In genomic region chr5:102762095-102762534, GRCh38 we compare ENCODE assay signal across 8 cellular contexts. TPM values are rescaled to one million over a fixed set of nuclear protein-coding genes. Genes with fewer than 3 reads are reported as not detected.
DNase-seq lines count a peak whose midpoint lies in the region; ATAC-seq and TF ChIP-seq lines count a peak whose summit lies in the region.

No MANE protein-coding gene starts in this region.

- H3K4me3 ChIP-seq in heart left ventricle = peak overlapping the region in 4 of 12 donors; percentile 8 to 21 (median 11)
- H3K4me3 ChIP-seq in right atrium auricular region = peak overlapping the region; percentile 7 to 10
- no peak overlapping the region for H3K4me3 ChIP-seq in gastroesophageal sphincter
- H3K4me3 ChIP-seq in Peyer's patch = no peak overlapping the region
- H3K4me3 ChIP-seq in stomach = no peak overlapping the region

- peak overlapping the region in 11 of 12 donors; percentile 3 to 72 (median 40) for H3K27ac ChIP-seq in heart left ventricle
- peak overlapping the region; percentile 54 to 93 for H3K27ac ChIP-seq in right atrium auricular region
- peak overlapping the region in 1 of 4 donors; percentile 40 for H3K27ac ChIP-seq in gastroesophageal sphincter
- no peak overlapping the region for H3K27ac ChIP-seq in Peyer's patch
- peak overlapping the region in 2 of 5 donors; percentile 41 to 71 for H3K27ac ChIP-seq in stomach

- no peaks in the 10 kb centered on the region for H3K27me3 ChIP-seq in heart left ventricle
- H3K27me3 ChIP-seq in right atrium auricular region = no peaks in the 10 kb centered on the region
- no peaks in the 10 kb centered on the region for H3K27me3 ChIP-seq in gastroesophageal sphincter
- no peaks in the 10 kb centered on the region for H3K27me3 ChIP-seq in Peyer's patch
- H3K27me3 ChIP-seq in stomach = no peaks in the 10 kb centered on the region

- H3K9me3 ChIP-seq in heart left ventricle = no peaks in the 10 kb centered on the region
- H3K9me3 ChIP-seq in right atrium auricular region = no peaks in the 10 kb centered on the region
- H3K9me3 ChIP-seq in gastroesophageal sphincter = no peaks in the 10 kb centered on the region
- no peaks in the 10 kb centered on the region for H3K9me3 ChIP-seq in Peyer's patch
- H3K9me3 ChIP-seq in stomach = no peaks in the 10 kb centered on the region

- TF ChIP-seq CTCF in heart left ventricle (IDR thresholded peaks at IDR 0.05) (no peak), right atrium auricular region (IDR thresholded peaks at IDR 0.05) (no peak), gastroesophageal sphincter (IDR thresholded peaks at IDR 0.05) (no peak), Peyer's patch (IDR thresholded peaks at IDR 0.05) (no peak), stomach (IDR thresholded peaks at IDR 0.05) (no peak)

- no peak for TF ChIP-seq POLR2A in heart left ventricle (IDR thresholded peaks at IDR 0.05)
- no peak for TF ChIP-seq POLR2A in gastroesophageal sphincter (IDR thresholded peaks at IDR 0.05)
- TF ChIP-seq POLR2A in Peyer's patch (IDR thresholded peaks at IDR 0.05) = no peak
- TF ChIP-seq POLR2A in stomach (IDR thresholded peaks at IDR 0.05) = no peak

- ATAC-seq in heart left ventricle (peak in 2 of 4 donors; percentile 17 to 36), HG02840 (IDR thresholded peaks at IDR 0.05; ENCODE audit: low FRiP score, unreplicated experiment) (peak; percentile 66), gastroesophageal sphincter (no peak)

- H3K4me1 ChIP-seq in heart left ventricle (peaks cover 4 to 74% (median 50%) of the 10 kb centered on the region in 12 donors), right atrium auricular region (peaks cover 0 to 56% of the 10 kb centered on the region in 2 donors), gastroesophageal sphincter (peaks cover 0 to 60% (median 7%) of the 10 kb centered on the region in 3 donors), Peyer's patch (peaks cover 0 to 15% (median 6%) of the 10 kb centered on the region in 4 donors), stomach (peaks cover 8 to 62% (median 28%) of the 10 kb centered on the region in 4 donors)

- TF ChIP-seq EP300 in gastroesophageal sphincter (IDR thresholded peaks at IDR 0.05) (no peak), stomach (IDR thresholded peaks at IDR 0.05) (no peak)

- H3K36me3 ChIP-seq in heart left ventricle (no peaks in the 10 kb centered on the region), right atrium auricular region (no peaks in the 10 kb centered on the region), gastroesophageal sphincter (no peaks in the 10 kb centered on the region), Peyer's patch (no peaks in the 10 kb centered on the region), stomach (no peaks in the 10 kb centered on the region)

- DNase-seq in heart left ventricle = no peak
- no peak for DNase-seq in cardiac septum (ENCODE audit: low spot score)
- DNase-seq in RPMI7951 (ENCODE audit: low read depth) = peak; percentile 45
- no peak for DNase-seq in right atrium auricular region (ENCODE audit: low spot score)
- no peak for DNase-seq in Peyer's patch
- DNase-seq in stomach = no peak

- intact Hi-C loops in heart left ventricle (cut with DNase I) (loop anchor here in 1 of 10 donors (10.0 kb wide), 1 partner anchor 363 kb away; the partner anchor contains the start of genes GIN1 and PPIP5K2), cardiac septum (cut with DNase I) (loop anchor here (2.0 kb wide), 1 partner anchor 15 kb away; no protein-coding TSS in a partner anchor), stomach (cut with DNase I; ENCODE audit: low total_unique reads) (no loop called here)

RNA-seq across cellular contexts. Expression of gene PAM, which starts 7.0 kb away (rescaled TPM):
- total RNA-seq in heart left ventricle = 1,000 to 10,000 TPM in 6 of 9 donors, 100 to 1,000 TPM in 3; 578 to 1,548 (median 1,139) TPM
- polyA plus RNA-seq in heart left ventricle = 100 to 1,000 TPM; 569 to 590 TPM
- 1,080 TPM for total RNA-seq in cardiac septum
- total RNA-seq in RPMI7951 (2014; rRNA removed; shearing (Covaris generic)) = 196 and 216 TPM in 2 replicates
- total RNA-seq in right atrium auricular region = 1,000 to 10,000 TPM; 2,512 to 4,531 TPM
- total RNA-seq in gastroesophageal sphincter = 100 to 1,000 TPM; 247 to 404 (median 311) TPM
- 100 to 1,000 TPM in 3 of 4 donors, 10 to 100 TPM in 1; 58.6 to 130 (median 109) TPM for total RNA-seq in Peyer's patch
- 100 to 1,000 TPM in 4 of 5 donors, 10 to 100 TPM in 1; 27.4 to 322 (median 218) TPM for total RNA-seq in stomach
- 10 to 100 TPM; 37.4 to 66.5 (median 39.1) TPM for polyA plus RNA-seq in stomach

Comparison
In these comparisons a context has a peak if more than half of its experiments do, and no peak if none do; other contexts are left out.
1. H3K27ac ChIP-seq: peak in heart left ventricle (11 of 12) and right atrium auricular region (2 of 2); none in Peyer's patch (0 of 4).
2. H3K4me3 ChIP-seq: peak in right atrium auricular region (2 of 2); none in gastroesophageal sphincter (0 of 2), Peyer's patch (0 of 4) and stomach (0 of 4).